25 cellular contexts compared by ENCODE assay signal in the genomic region with DNA sequence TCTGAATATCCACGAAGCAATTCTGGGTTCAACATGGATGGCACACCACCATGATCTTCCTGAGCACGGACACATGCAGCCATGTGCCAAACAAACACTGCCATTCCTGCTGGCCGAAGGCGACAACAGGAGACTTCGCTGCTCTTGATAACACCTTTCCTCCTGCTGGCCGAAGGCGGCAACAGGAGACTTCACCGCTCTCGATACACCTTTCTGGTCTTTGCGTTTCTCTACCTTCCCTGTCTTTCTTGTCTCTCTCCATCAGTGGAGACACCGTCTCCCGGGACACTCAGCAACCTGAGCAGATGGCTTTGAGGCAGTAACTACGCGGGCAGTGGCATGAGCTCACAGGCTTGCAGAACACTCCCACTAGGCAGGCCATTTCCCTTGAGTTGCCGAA. TPM values are rescaled to one million over a fixed set of nuclear protein-coding genes. Genes with fewer than 3 reads are reported as not detected.
A peak's percentile ranks its signal among the peaks of the same experiment; 100 is the strongest.
DNase-seq lines count a peak whose midpoint lies in the region; ATAC-seq and TF ChIP-seq lines count a peak whose summit lies in the region.
"Had no signal": no experiment of that assay in that cellular context is flagged by ENCODE, and none has a peak within 500 bp of the region (broad histone marks: within the 10 kb centered on the region; RNA-seq: fewer than 3 reads in every experiment).

No MANE protein-coding gene starts in this region.

- H3K4me3 ChIP-seq in GM23338 (no peak overlapping the region), upper lobe of left lung (no peak overlapping the region)

- no peaks in the 10 kb centered on the region for H3K9me2 ChIP-seq in GM23338 (ENCODE audit: insufficient read depth)

- H3K4me3 Mint-ChIP-seq in GM23338 = no peak overlapping the region
- H3K4me3 Mint-ChIP-seq in effector memory CD8-positive, alpha-beta T cell = no peak overlapping the region
- H3K4me3 Mint-ChIP-seq: activated T-cell treated with anti-CD3 and anti-CD28 coated beads, Interleukin-2, amount 50 U/mL, for 4 hours; nephron progenitor cell; stimulated activated memory B cell treated with anti-CD40 and anti-IgM and Interleukin-4, amounts not matched to agents 10 μg/mL and 1 μg/mL and 100 μg/mL, for 72 hours; type B pancreatic cell had no signal

- no peaks in the 10 kb centered on the region for H3K9me3 Mint-ChIP-seq in GM23338
- H3K9me3 Mint-ChIP-seq in effector memory CD8-positive, alpha-beta T cell = no peaks in the 10 kb centered on the region
- H3K9me3 Mint-ChIP-seq: activated T-cell treated with anti-CD3 and anti-CD28 coated beads, Interleukin-2, amount 50 U/mL, for 4 hours; nephron progenitor cell; stimulated activated memory B cell treated with anti-CD40 and anti-IgM and Interleukin-4, amounts not matched to agents 10 μg/mL and 1 μg/mL and 100 μg/mL, for 72 hours; type B pancreatic cell had no signal

- peak; percentile 16 to 31; a peak in 3 of 4 replicates for TF ChIP-seq CTCF in GM23338 (conservative IDR thresholded peaks at IDR 0.05; ENCODE audit: low read depth in 2 of 2)
- TF ChIP-seq CTCF in upper lobe of left lung (IDR thresholded peaks at IDR 0.05) = no peak

- H3K79me2 ChIP-seq in GM23338 (replicated peaks; ENCODE audit: insufficient read depth) = no peaks in the 10 kb centered on the region

- no peaks in the 10 kb centered on the region for H3F3A ChIP-seq in GM23338 (replicated peaks; ENCODE audit: low read depth)

- H4K20me1 ChIP-seq in GM23338 (replicated peaks; ENCODE audit: insufficient read depth) = no peaks in the 10 kb centered on the region

- peak; percentile 10 for DNase-seq in DMS 273 (lab: John Stamatoyannopoulos, UW; ENCODE audit: unreplicated experiment)
- DNase-seq in DMS 273 treated with DMSO at 0.1 percent for 48 hours (lab: John Stamatoyannopoulos, UW) = no peak
- peak; percentile 60 for DNase-seq in GM23338 (ENCODE audit: low spot score)
- DNase-seq in cerebellar cortex (ENCODE audit: low spot score) = peak; percentile 42
- peak; percentile 55 for DNase-seq in mesenteric fat pad (ENCODE audit: low spot score)
- no peak for DNase-seq in upper lobe of left lung
- DNase-seq in effector memory CD8-positive, alpha-beta T cell = no peak
- no peak for DNase-seq in NCI-H2107 treated with DMSO at 0.1 percent for 48 hours (lab: John Stamatoyannopoulos, UW; ENCODE audit: unreplicated experiment)
- DNase-seq: activated CD4-positive, alpha-beta T cell treated with anti-CD3 and anti-CD28 coated beads for 48 hours; activated T-cell treated with anti-CD3 and anti-CD28 coated beads, Interleukin-2, amount 50 U/mL, for 4 hours; cerebellar nuclear complex; DMS79 treated with DMSO at 0.1 percent for 48 hours; Karpas-422; NCI-H2029 treated with DMSO at 0.1 percent for 48 hours; NCI-H446 treated with DMSO at 0.1 percent for 48 hours; NCI-H82; nephron progenitor cell; stimulated activated CD4-positive, alpha-beta T cell treated with anti-CD3 and anti-CD28 coated beads, Interleukin-4, amount 100 ng/mL, for 4 hours; substantia nigra; WERI-Rb-1 had no signal

- no peak overlapping the region for H3K27ac ChIP-seq in GM23338 (ENCODE audit: low read depth)
- no peak overlapping the region for H3K27ac ChIP-seq in upper lobe of left lung
- H3K27ac ChIP-seq: 22Rv1, WERI-Rb-1 had no signal

- no peak for TF ChIP-seq POLR2A in upper lobe of left lung (IDR thresholded peaks at IDR 0.05)

- no peaks in the 10 kb centered on the region for H3K4me1 ChIP-seq in GM23338 (ENCODE audit: insufficient read depth)
- peaks cover 6 to 11% (median 8%) of the 10 kb centered on the region in 4 donors for H3K4me1 ChIP-seq in upper lobe of left lung

- no peaks in the 10 kb centered on the region for H3K9me3 ChIP-seq in upper lobe of left lung

- H3K36me3 ChIP-seq in GM23338 (ENCODE audit: insufficient read depth) = no peaks in the 10 kb centered on the region
- peaks cover 6 to 72% (median 33%) of the 10 kb centered on the region in 4 donors for H3K36me3 ChIP-seq in upper lobe of left lung
- H3K36me3 ChIP-seq: WERI-Rb-1 had no signal

- H3K36me3 Mint-ChIP-seq in GM23338 (ENCODE audit: low read depth) = peaks cover 5% of the 10 kb centered on the region; the same call in 2 of the 3 replicates
- peaks cover 6% of the 10 kb centered on the region for H3K36me3 Mint-ChIP-seq in effector memory CD8-positive, alpha-beta T cell (ENCODE audit: insufficient read depth)

- ATAC-seq in GM23338 (peak; percentile 66), upper lobe of left lung (ENCODE audit: low FRiP score in 2 of 2) (no peak)
- no peak for ATAC-seq in effector memory CD8-positive, alpha-beta T cell (replicated peaks)
- ATAC-seq: activated T-cell treated with anti-CD3 and anti-CD28 coated beads, Interleukin-2, amount 50 U/mL, for 4 hours; HCT116; left lobe of liver; stimulated activated memory B cell treated with anti-CD40 and anti-IgM and Interleukin-4, amounts not matched to agents 10 μg/mL and 1 μg/mL and 100 μg/mL, for 72 hours had no signal

- TF ChIP-seq EP300 in upper lobe of left lung (IDR thresholded peaks at IDR 0.05) = no peak

- H3K27me3 Mint-ChIP-seq in GM23338 (ENCODE audit: insufficient read depth, low read depth, poor library complexity) = peaks cover 12% of the 10 kb centered on the region
- peaks cover 8 to 20% of the 10 kb centered on the region in 2 donors for H3K27me3 Mint-ChIP-seq in effector memory CD8-positive, alpha-beta T cell
- H3K27me3 Mint-ChIP-seq: type B pancreatic cell had no signal

- no peak overlapping the region for H2AFZ ChIP-seq in GM23338

- no peaks in the 10 kb centered on the region for H3K27me3 ChIP-seq in GM23338 (ENCODE audit: insufficient read depth)
- no peaks in the 10 kb centered on the region for H3K27me3 ChIP-seq in upper lobe of left lung

- no peak overlapping the region for H3K27ac Mint-ChIP-seq in GM23338
- no peak overlapping the region for H3K27ac Mint-ChIP-seq in effector memory CD8-positive, alpha-beta T cell
- H3K27ac Mint-ChIP-seq: stimulated activated memory B cell treated with anti-CD40 and anti-IgM and Interleukin-4, amounts not matched to agents 10 μg/mL and 1 μg/mL and 100 μg/mL, for 72 hours; type B pancreatic cell had no signal

- 92 to 93% methylated on average over 15 of the region's 15 CpGs for whole genome bisulfite sequencing in upper lobe of left lung, 2 donors

- H3K4me2 ChIP-seq in GM23338 = no peak overlapping the region

- no peaks in the 10 kb centered on the region; the same call in 2 of the 3 replicates for H3K4me1 Mint-ChIP-seq in GM23338
- H3K4me1 Mint-ChIP-seq in effector memory CD8-positive, alpha-beta T cell (ENCODE audit: low read depth in 2 of 2) = peaks cover 14 to 21% of the 10 kb centered on the region in 2 donors
- H3K4me1 Mint-ChIP-seq: stimulated activated memory B cell treated with anti-CD40 and anti-IgM and Interleukin-4, amounts not matched to agents 10 μg/mL and 1 μg/mL and 100 μg/mL, for 72 hours had no signal

TF ChIP-seq in GM23338, 12 proteins besides CTCF, POLR2A, EP300 and RAD21 (continues in another document):
- no peak for TF ChIP-seq EZH2 (IDR thresholded peaks at IDR 0.05; ENCODE audit: low read depth, unreplicated experiment)
- no peak for TF ChIP-seq STAT1 (IDR thresholded peaks at IDR 0.05; ENCODE audit: unreplicated experiment)

RNA-seq across cellular contexts. Expression of a gene that starts 54.9 kb away (rescaled TPM):
- 15.5 and 23.4 TPM in 2 replicates for total RNA-seq in GM23338 (2014; rRNA removed; shearing (Covaris generic))
- polyA plus RNA-seq in GM23338 (2016; fragmentation: Nextera tagmentation; extraction: Ambion mirVana) = 39.4 and 41.9 TPM in 2 replicates
- total RNA-seq in mesenteric fat pad (49.1 TPM), upper lobe of left lung (10 to 100 TPM; 17.8 to 74.2 (median 50.7) TPM)

Comparison
In these comparisons a context has a peak if more than half of its experiments do, and no peak if none do; other contexts are left out.
1. DNase-seq: peak in DMS 273 (single experiment), GM23338 (single experiment), cerebellar cortex (single experiment) and mesenteric fat pad (single experiment); none in DMS 273 treated with DMSO at 0.1 percent for 48 hours (single experiment), upper lobe of left lung (0 of 2), effector memory CD8-positive, alpha-beta T cell (0 of 3) and NCI-H2107 treated with DMSO at 0.1 percent for 48 hours (single experiment).
2. CTCF ChIP-seq: peak in GM23338 (2 of 2); none in upper lobe of left lung (0 of 6).